In the genomic region with DNA sequence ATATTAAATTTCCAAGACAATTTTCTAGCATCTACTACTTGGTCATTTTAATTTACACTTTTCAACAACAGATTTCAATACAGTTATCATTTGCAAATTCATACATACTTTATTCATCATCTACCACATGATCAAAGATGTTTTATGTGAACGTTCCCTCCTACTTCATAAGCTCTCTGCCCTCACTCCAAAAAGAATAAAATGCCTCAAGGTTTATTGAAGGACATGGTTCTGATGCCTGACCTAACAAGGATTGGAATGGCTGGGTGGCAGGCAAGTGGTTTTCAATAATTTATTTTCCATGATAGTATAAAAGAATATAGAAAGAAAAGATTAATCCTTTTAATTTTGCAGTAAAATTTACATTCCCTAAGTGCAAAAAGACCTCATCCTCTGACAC, we compare ENCODE assay signal across 17 cellular contexts. TPM values are rescaled to one million over a fixed set of nuclear protein-coding genes. Genes with fewer than 3 reads are reported as not detected.
A peak's percentile ranks its signal among the peaks of the same experiment; 100 is the strongest.
DNase-seq lines count a peak whose midpoint lies in the region; ATAC-seq and TF ChIP-seq lines count a peak whose summit lies in the region.
"Had no signal": no experiment of that assay in that cellular context is flagged by ENCODE, and none has a peak within 500 bp of the region (broad histone marks: within the 10 kb centered on the region; RNA-seq: fewer than 3 reads in every experiment).

No MANE protein-coding gene starts in this region.

- H3K27ac ChIP-seq in SK-N-MC (peak overlapping the region; percentile 97), sigmoid colon (peak overlapping the region in 3 of 4 donors; percentile 93 to 98 (median 97)), substantia nigra (ENCODE audit: low read depth, low read length, poor library complexity, severe bottlenecking) (no peak overlapping the region)
- H3K27ac ChIP-seq: PC-9 had no signal

- H3K27me3 ChIP-seq in sigmoid colon: no peaks in the 10 kb centered on the region

- H3K27me3 Mint-ChIP-seq in stimulated activated naive CD8-positive, alpha-beta T cell treated with anti-CD3 and anti-CD28 coated beads, Interleukin-15, amount 100 ng/mL, for 72 hours: peaks cover 40% of the 10 kb centered on the region

- no peak for TF ChIP-seq POLR2A in sigmoid colon (IDR thresholded peaks at IDR 0.05)

- H3K9me3 Mint-ChIP-seq in stimulated activated naive CD8-positive, alpha-beta T cell treated with anti-CD3 and anti-CD28 coated beads, Interleukin-15, amount 100 ng/mL, for 72 hours: no peaks in the 10 kb centered on the region
- H3K9me3 Mint-ChIP-seq: activated CD4-positive, alpha-beta memory T cell treated with anti-CD3 and anti-CD28 coated beads for 36 hours; T-helper 2 cell treated with Interferon-gamma antibody and Interleukin-4, amounts not matched to agents 5 μg/mL and 100 μg/mL, for 36 hours; type B pancreatic cell had no signal

- H3K4me1 ChIP-seq in sigmoid colon: peaks cover 0 to 34% (median 8%) of the 10 kb centered on the region in 4 donors

- ATAC-seq in stimulated activated naive CD8-positive, alpha-beta T cell treated with anti-CD3 and anti-CD28 coated beads, Interleukin-15, amount 100 ng/mL, for 72 hours: no peak

- H3K9ac ChIP-seq in SK-N-MC (ENCODE audit: insufficient read length): peak overlapping the region; percentile 98

- 75 to 81% methylated on average over 1 of the region's 1 CpG for WGBS in sigmoid colon, 2 donors

- no peak for TF ChIP-seq CTCF in sigmoid colon (IDR thresholded peaks at IDR 0.05)

- H3K9me3 ChIP-seq in SK-N-MC (ENCODE audit: low read depth, low read length) (no peaks in the 10 kb centered on the region), sigmoid colon (no peaks in the 10 kb centered on the region)

- H3K4me1 Mint-ChIP-seq in stimulated activated naive CD8-positive, alpha-beta T cell treated with anti-CD3 and anti-CD28 coated beads, Interleukin-15, amount 100 ng/mL, for 72 hours: peaks cover 31% of the 10 kb centered on the region

- intact Hi-C loops in sigmoid colon (cut with DNase I): loop anchor here (10.0 kb wide), 1 partner anchor 539 kb away; the partner anchor contains the start of gene EPS15

- no peak for TF ChIP-seq EP300 in sigmoid colon (IDR thresholded peaks at IDR 0.05)

- peak overlapping the region; percentile 88 for H3K4me3 ChIP-seq in SK-N-MC
- no peak overlapping the region for H3K4me3 ChIP-seq in sigmoid colon
- H3K4me3 ChIP-seq: PC-9 had no signal

- H3K27ac Mint-ChIP-seq in stimulated activated naive CD8-positive, alpha-beta T cell treated with anti-CD3 and anti-CD28 coated beads, Interleukin-15, amount 100 ng/mL, for 72 hours: no peak overlapping the region
- H3K27ac Mint-ChIP-seq: activated CD4-positive, alpha-beta memory T cell treated with anti-CD3 and anti-CD28 coated beads for 36 hours; T-helper 2 cell treated with Interferon-gamma antibody and Interleukin-4, amounts not matched to agents 5 μg/mL and 100 μg/mL, for 36 hours; type B pancreatic cell had no signal

- H3K36me3 ChIP-seq in SK-N-MC (ENCODE audit: insufficient read depth, low read length) (peaks cover 21% of the 10 kb centered on the region), sigmoid colon (no peaks in the 10 kb centered on the region)

- no peak overlapping the region for H3K4me3 Mint-ChIP-seq in stimulated activated naive CD8-positive, alpha-beta T cell treated with anti-CD3 and anti-CD28 coated beads, Interleukin-15, amount 100 ng/mL, for 72 hours
- H3K4me3 Mint-ChIP-seq: type B pancreatic cell had no signal

- DNase-seq in NCI-H2107 treated with DMSO at 0.1 percent for 48 hours (lab: John Stamatoyannopoulos, UW; ENCODE audit: unreplicated experiment): peak; percentile 75
- no peak for DNase-seq in NCI-H2107 (lab: John Stamatoyannopoulos, UW)
- DNase-seq in M059J (ENCODE audit: low read depth): peak; percentile 75
- no peak for DNase-seq in SK-N-MC (ENCODE audit: low read depth, low spot score)
- no peak for DNase-seq in sigmoid colon
- DNase-seq in stimulated activated naive CD8-positive, alpha-beta T cell treated with anti-CD3 and anti-CD28 coated beads, Interleukin-15, amount 100 ng/mL, for 72 hours: no peak
- no peak for DNase-seq in substantia nigra (lab: John Stamatoyannopoulos, UW)
- no peak for DNase-seq in SKM-1 treated with dmso at 0.1 percent for 144 hours (lab: John Stamatoyannopoulos, UW; ENCODE audit: unreplicated experiment)
- DNase-seq: activated CD4-positive, alpha-beta memory T cell treated with anti-CD3 and anti-CD28 coated beads for 36 hours; activated effector memory CD4-positive, alpha-beta T cell treated with anti-CD3 and anti-CD28 coated beads, Interleukin-2, amount 50 U/mL, for 16 hours; effector CD8-positive, alpha-beta T cell; kidney; NCI-H146; PC-9; stimulated activated CD4-positive, alpha-beta T cell treated with anti-CD3 and anti-CD28 coated beads, Interleukin-15, amount 100 ng/mL, for 24 hours had no signal

RNA-seq across cellular contexts. Expression of gene CDKN2C, which starts 5.4 kb away (rescaled TPM):
- total RNA-seq in M059J (2014; rRNA removed; shearing (Covaris generic)): 187 and 243 TPM in 2 replicates
- total RNA-seq in sigmoid colon: 10 to 100 TPM; 25.8 to 31.7 (median 29.6) TPM
- 10 to 100 TPM; 10.9 to 13.5 (median 12.0) TPM for polyA plus RNA-seq in sigmoid colon

RNA-seq across cellular contexts. Expression of gene FAF1, which starts 15.4 kb away (rescaled TPM):
- 84.8 and 135 TPM in 2 replicates for total RNA-seq in M059J (2014; rRNA removed; shearing (Covaris generic))
- total RNA-seq in sigmoid colon: 10 to 100 TPM; 53.9 to 59.3 (median 55.6) TPM
- polyA plus RNA-seq in sigmoid colon: 10 to 100 TPM; 27.5 to 39.0 (median 31.0) TPM

Comparison
In these comparisons a context has a peak if more than half of its experiments do, and no peak if none do; other contexts are left out.
1. DNase-seq: peak in NCI-H2107 treated with DMSO at 0.1 percent for 48 hours (single experiment) and M059J (single experiment); none in NCI-H2107 (single experiment), SK-N-MC (single experiment), sigmoid colon (single experiment), stimulated activated naive CD8-positive, alpha-beta T cell treated with anti-CD3 and anti-CD28 coated beads, Interleukin-15, amount 100 ng/mL, for 72 hours (0 of 2), substantia nigra (0 of 49) and SKM-1 treated with dmso at 0.1 percent for 144 hours (single experiment).